1 cellular context compared by ENCODE assay signal in genomic region chr19:44498988-44499387, GRCh38.
TF ChIP-seq lines count a peak whose summit lies in the region.

No MANE protein-coding gene starts in this region.

TF ChIP-seq in K562, 482 proteins besides CTCF, POLR2A, EP300 and RAD21:
- TF ChIP-seq JUNB (CRISPR knock-in tag; conservative IDR thresholded peaks at IDR 0.05) (no peak), ZNF217 (CRISPR knock-in tag; IDR thresholded peaks at IDR 0.05) (no peak), XRCC3 (IDR thresholded peaks at IDR 0.05) (no peak), DMBX1 (CRISPR knock-in tag; IDR thresholded peaks at IDR 0.05; ENCODE audit: borderline replicate concordance) (no peak), SMAD1 (IDR thresholded peaks at IDR 0.05; ENCODE audit: low read depth, low read length, partially characterized antibody) (no peak), SMARCE1 (IDR thresholded peaks at IDR 0.05) (no peak), ZNF143 (CRISPR knock-in tag; IDR thresholded peaks at IDR 0.05) (no peak), NR2C2 (CRISPR knock-in tag; IDR thresholded peaks at IDR 0.05) (no peak), NR2C2 (tag; IDR thresholded peaks at IDR 0.05) (no peak), ZNF431 (CRISPR knock-in tag; IDR thresholded peaks at IDR 0.05) (no peak), RAD51 (IDR thresholded peaks at IDR 0.05; ENCODE audit: borderline replicate concordance, low read depth) (no peak), NFIC (IDR thresholded peaks at IDR 0.05) (no peak), LARP7 (IDR thresholded peaks at IDR 0.05) (no peak), ZC3H11A (IDR thresholded peaks at IDR 0.05; ENCODE audit: low read depth, low read length) (no peak), NFRKB (IDR thresholded peaks at IDR 0.05; ENCODE audit: low read depth) (no peak), E2F5 (CRISPR knock-in tag; IDR thresholded peaks at IDR 0.05) (no peak), NFXL1 (CRISPR knock-in tag; IDR thresholded peaks at IDR 0.05) (no peak)
- TF ChIP-seq, protein P1, sequence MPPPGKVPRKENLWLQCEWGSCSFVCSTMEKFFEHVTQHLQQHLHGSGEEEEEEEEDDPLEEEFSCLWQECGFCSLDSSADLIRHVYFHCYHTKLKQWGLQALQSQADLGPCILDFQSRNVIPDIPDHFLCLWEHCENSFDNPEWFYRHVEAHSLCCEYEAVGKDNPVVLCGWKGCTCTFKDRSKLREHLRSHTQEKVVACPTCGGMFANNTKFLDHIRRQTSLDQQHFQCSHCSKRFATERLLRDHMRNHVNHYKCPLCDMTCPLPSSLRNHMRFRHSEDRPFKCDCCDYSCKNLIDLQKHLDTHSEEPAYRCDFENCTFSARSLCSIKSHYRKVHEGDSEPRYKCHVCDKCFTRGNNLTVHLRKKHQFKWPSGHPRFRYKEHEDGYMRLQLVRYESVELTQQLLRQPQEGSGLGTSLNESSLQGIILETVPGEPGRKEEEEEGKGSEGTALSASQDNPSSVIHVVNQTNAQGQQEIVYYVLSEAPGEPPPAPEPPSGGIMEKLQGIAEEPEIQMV (tag; conservative IDR thresholded peaks at IDR 0.05; ENCODE audit: low read depth), result no peak
- TF ChIP-seq, protein P2, sequence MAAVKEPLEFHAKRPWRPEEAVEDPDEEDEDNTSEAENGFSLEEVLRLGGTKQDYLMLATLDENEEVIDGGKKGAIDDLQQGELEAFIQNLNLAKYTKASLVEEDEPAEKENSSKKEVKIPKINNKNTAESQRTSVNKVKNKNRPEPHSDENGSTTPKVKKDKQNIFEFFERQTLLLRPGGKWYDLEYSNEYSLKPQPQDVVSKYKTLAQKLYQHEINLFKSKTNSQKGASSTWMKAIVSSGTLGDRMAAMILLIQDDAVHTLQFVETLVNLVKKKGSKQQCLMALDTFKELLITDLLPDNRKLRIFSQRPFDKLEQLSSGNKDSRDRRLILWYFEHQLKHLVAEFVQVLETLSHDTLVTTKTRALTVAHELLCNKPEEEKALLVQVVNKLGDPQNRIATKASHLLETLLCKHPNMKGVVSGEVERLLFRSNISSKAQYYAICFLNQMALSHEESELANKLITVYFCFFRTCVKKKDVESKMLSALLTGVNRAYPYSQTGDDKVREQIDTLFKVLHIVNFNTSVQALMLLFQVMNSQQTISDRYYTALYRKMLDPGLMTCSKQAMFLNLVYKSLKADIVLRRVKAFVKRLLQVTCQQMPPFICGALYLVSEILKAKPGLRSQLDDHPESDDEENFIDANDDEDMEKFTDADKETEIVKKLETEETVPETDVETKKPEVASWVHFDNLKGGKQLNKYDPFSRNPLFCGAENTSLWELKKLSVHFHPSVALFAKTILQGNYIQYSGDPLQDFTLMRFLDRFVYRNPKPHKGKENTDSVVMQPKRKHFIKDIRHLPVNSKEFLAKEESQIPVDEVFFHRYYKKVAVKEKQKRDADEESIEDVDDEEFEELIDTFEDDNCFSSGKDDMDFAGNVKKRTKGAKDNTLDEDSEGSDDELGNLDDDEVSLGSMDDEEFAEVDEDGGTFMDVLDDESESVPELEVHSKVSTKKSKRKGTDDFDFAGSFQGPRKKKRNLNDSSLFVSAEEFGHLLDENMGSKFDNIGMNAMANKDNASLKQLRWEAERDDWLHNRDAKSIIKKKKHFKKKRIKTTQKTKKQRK (IDR thresholded peaks at IDR 0.05; ENCODE audit: borderline replicate concordance, low read depth, low read length), result no peak
